ENCODE assay signal across 2 cellular contexts in the genomic region with DNA sequence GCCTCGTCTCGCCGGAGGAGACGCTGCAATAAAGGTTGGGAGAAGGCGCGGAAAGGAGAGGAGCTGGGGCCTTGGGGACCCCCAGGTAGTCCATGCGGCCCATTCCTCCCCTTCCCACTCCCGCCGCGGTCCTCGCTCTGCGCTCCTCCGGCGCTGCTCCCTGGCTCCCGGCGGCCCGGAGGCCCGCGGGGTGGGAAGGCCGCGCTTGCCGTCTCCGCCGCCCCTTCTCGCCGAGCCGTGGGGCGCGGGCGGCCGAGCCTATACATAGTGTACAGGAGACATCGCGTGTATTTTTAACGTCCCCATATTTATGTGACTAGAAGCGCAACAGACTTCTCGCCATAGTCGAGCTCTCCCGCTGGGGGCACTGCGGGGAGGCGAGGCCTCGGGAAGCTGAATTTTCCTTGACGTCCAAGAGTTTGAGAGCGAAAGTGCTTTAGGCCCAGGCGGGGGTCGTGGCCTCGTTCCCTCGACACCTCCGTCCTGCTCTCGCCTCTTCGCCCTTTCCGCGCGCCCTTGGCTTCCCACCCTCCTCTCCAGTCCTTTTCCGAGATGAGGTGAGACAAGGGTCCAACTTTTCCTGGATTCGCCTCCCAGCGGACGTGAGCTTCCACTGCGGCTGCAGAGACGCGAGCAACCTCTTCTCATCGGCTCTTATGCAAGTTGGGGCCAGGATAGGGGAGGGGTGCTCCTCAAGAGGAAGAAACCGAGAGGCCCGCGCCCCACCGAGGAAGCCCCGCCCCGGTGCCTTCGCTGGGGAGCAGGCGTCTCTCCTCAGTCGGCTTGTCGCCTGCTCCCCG.
TF ChIP-seq lines count a peak whose summit lies in the region.

No MANE protein-coding gene starts in this region.

TF ChIP-seq in liver, 16 proteins besides CTCF, POLR2A, EP300 and RAD21:
- TF ChIP-seq YY1 (IDR thresholded peaks at IDR 0.05), result no peak
- TF ChIP-seq RXRA (IDR thresholded peaks at IDR 0.05), result no peak

TF ChIP-seq in HepG2, 621 proteins besides CTCF, POLR2A, EP300 and RAD21:
- TF ChIP-seq ZNF550 (CRISPR knock-in tag; IDR thresholded peaks at IDR 0.05; ENCODE audit: borderline replicate concordance) (no peak), DR1 (CRISPR knock-in tag; IDR thresholded peaks at IDR 0.05) (no peak), ZNF556 (CRISPR knock-in tag; IDR thresholded peaks at IDR 0.05; ENCODE audit: borderline replicate concordance) (no peak)
- TF ChIP-seq, protein P1, sequence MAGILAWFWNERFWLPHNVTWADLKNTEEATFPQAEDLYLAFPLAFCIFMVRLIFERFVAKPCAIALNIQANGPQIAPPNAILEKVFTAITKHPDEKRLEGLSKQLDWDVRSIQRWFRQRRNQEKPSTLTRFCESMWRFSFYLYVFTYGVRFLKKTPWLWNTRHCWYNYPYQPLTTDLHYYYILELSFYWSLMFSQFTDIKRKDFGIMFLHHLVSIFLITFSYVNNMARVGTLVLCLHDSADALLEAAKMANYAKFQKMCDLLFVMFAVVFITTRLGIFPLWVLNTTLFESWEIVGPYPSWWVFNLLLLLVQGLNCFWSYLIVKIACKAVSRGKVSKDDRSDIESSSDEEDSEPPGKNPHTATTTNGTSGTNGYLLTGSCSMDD (CRISPR knock-in tag; IDR thresholded peaks at IDR 0.05), result no peak
